In genomic region chr11:76859708-76860233, GRCh38 we compare ENCODE assay signal across 9 cellular contexts. TPM values are rescaled to one million over a fixed set of nuclear protein-coding genes. Genes with fewer than 3 reads are reported as not detected.
DNase-seq lines count a peak whose midpoint lies in the region; ATAC-seq, FAIRE-seq and TF ChIP-seq lines count a peak whose summit lies in the region.
"Had no signal": no experiment of that assay in that cellular context is flagged by ENCODE, and none has a peak within 500 bp of the region (broad histone marks: within the 10 kb centered on the region; RNA-seq: fewer than 3 reads in every experiment).

No MANE protein-coding gene starts in this region.

- FAIRE-seq in H1 (lab: Jason Lieb, UNC), result no peak
- FAIRE-seq: G401.6 had no signal

- H3K56ac ChIP-seq in H1 (replicated peaks; ENCODE audit: insufficient read length, low read depth, low read length), result no peak overlapping the region

- H3K36me3 ChIP-seq in NT2/D1 (ENCODE audit: insufficient read depth, insufficient read length, low read length) (no peaks in the 10 kb centered on the region), H1 (ENCODE audit: control insufficient read depth in 2 of 4, insufficient read depth in 4 of 4, low read length in 3 of 4) (no peaks in the 10 kb centered on the region), parathyroid adenoma (ENCODE audit: control insufficient read depth, insufficient read depth, low read length) (no peaks in the 10 kb centered on the region)

- peak overlapping the region in 1 of 2 experiments; percentile 79; a peak in 1 of 4 replicates for H3K4me2 ChIP-seq in H1 (ENCODE audit: insufficient read depth in 1 of 2, low read depth in 2 of 2, low read length in 2 of 2)
- H3K4me2 ChIP-seq in parathyroid adenoma (ENCODE audit: low read length), result no peak overlapping the region

- no peak overlapping the region for H3K23ac ChIP-seq in H1 (ENCODE audit: insufficient read length)

- H3K4me1 Mint-ChIP-seq in CD4-positive, alpha-beta T cell (ENCODE audit: low read depth), result peaks cover 28% of the 10 kb centered on the region

- H3K27ac Mint-ChIP-seq in CD4-positive, alpha-beta T cell, result peak overlapping the region; percentile 67

- no peak overlapping the region; the same call in 1 of the 2 replicates for H2BK5ac ChIP-seq in H1 (ENCODE audit: low read depth, low read length)

- H3K27ac ChIP-seq in CD4-positive, alpha-beta T cell (ENCODE audit: low read depth, low read length), result no peak overlapping the region
- H3K27ac ChIP-seq in H1 (ENCODE audit: low read depth, low read length) (no peak overlapping the region), parathyroid adenoma (peak overlapping the region; percentile 69)

- peaks cover 2% of the 10 kb centered on the region in 2 experiments for H4K20me1 ChIP-seq in H1 (replicated peaks in 1 of 2; ENCODE audit: control insufficient read depth in 1 of 2, insufficient read depth in 2 of 2, low read length in 2 of 2)

- intact Hi-C loops in CD4-positive, alpha-beta T cell (cut with DNase I, micrococcal nuclease), result loop anchor here in 1 of 2 experiments (5.0 to 10.0 kb wide), 3 partner anchors 188 to 778 kb away; partner anchors contain the start of genes CLNS1A and EMSY

- no peak for TF ChIP-seq RAD21 in H1 (IDR thresholded peaks at IDR 0.05 in 1 of 2, conservative IDR thresholded peaks at IDR 0.05 in 1 of 2; ENCODE audit: low read depth in 2 of 2, low read length in 2 of 2)

- peaks cover 6% of the 10 kb centered on the region for H3K23me2 ChIP-seq in H1 (ENCODE audit: low read depth, low read length)

- H3K36me3 Mint-ChIP-seq in CD4-positive, alpha-beta T cell (ENCODE audit: low read depth), result no peaks in the 10 kb centered on the region

- peak overlapping the region; percentile 73; the same call in 1 of the 2 replicates for H2BK12ac ChIP-seq in H1 (ENCODE audit: low read depth, low read length)

- DNase-seq in CD4-positive, alpha-beta T cell, result no peak
- DNase-seq in NT2/D1 (ENCODE audit: low read depth, low spot score) (no peak), H1 (ENCODE audit: low read depth in 1 of 2, low spot score in 2 of 2) (no peak), CD1c-positive myeloid dendritic cell (ENCODE audit: extremely low spot score) (no peak), DMS114 treated with DMSO at 0.1 percent for 48 hours (lab: John Stamatoyannopoulos, UW; ENCODE audit: unreplicated experiment) (no peak)

- H4K5ac ChIP-seq in H1 (ENCODE audit: insufficient read length, low read depth, low read length), result no peak overlapping the region

- no peak overlapping the region; the same call in 1 of the 2 replicates for H4K8ac ChIP-seq in H1 (ENCODE audit: extremely low read depth, insufficient read depth, low read length)

- H3K14ac ChIP-seq in H1 (ENCODE audit: insufficient read length), result no peak overlapping the region

- TF ChIP-seq POLR2A in H1 (IDR thresholded peaks at IDR 0.05; ENCODE audit: control extremely low read depth in 1 of 2, low read depth in 2 of 2, low read length in 2 of 2), result no peak

- TF ChIP-seq CTCF in CD4-positive, alpha-beta T cell (IDR thresholded peaks at IDR 0.05), result no peak
- TF ChIP-seq CTCF in H1 (IDR thresholded peaks at IDR 0.05; ENCODE audit: control extremely low read depth in 1 of 3, insufficient read depth in 1 of 3, low read depth in 1 of 3, low read length in 3 of 3) (no peak), parathyroid adenoma (IDR thresholded peaks at IDR 0.05) (no peak)

- no peak overlapping the region for H2BK120ac ChIP-seq in H1 (replicated peaks; ENCODE audit: low read depth, low read length)

- no peaks in the 10 kb centered on the region for H3K9me3 Mint-ChIP-seq in CD4-positive, alpha-beta T cell

- H4K91ac ChIP-seq in H1 (replicated peaks; ENCODE audit: insufficient read length, low read length), result peak overlapping the region; percentile 72

- peak overlapping the region; percentile 93 for H2AFZ ChIP-seq in H1 (ENCODE audit: low read length)
- peak overlapping the region; percentile 91 for H2AFZ ChIP-seq in parathyroid adenoma

- peaks cover 0 to 15% of the 10 kb centered on the region in 2 experiments; a peak in 2 of 4 replicates for H3K79me2 ChIP-seq in H1 (ENCODE audit: control insufficient read depth in 1 of 2, insufficient read depth in 2 of 2, low read length in 2 of 2)
- H3K79me2 ChIP-seq in parathyroid adenoma, result no peaks in the 10 kb centered on the region

- H3K79me1 ChIP-seq in H1 (ENCODE audit: low read depth, low read length), result no peaks in the 10 kb centered on the region

- WGBS in H1 (ENCODE audit: extremely low coverage in 1 of 2, insufficient coverage in 1 of 2, insufficient read length in 1 of 2, insufficient replicate concordance in 2 of 2, low coverage in 1 of 2, low lambda C conversion rate in 2 of 2, missing lambda C conversion rate in 1 of 2), 2 experiments, result 93% methylated on average over 14 of the region's 14 CpGs; no CpG with 5 or more reads in 1 of the 2 experiments

- H3K4ac ChIP-seq in H1 (replicated peaks; ENCODE audit: insufficient read length, low read depth, low read length), result no peak overlapping the region

- peak overlapping the region; percentile 26 for H3K9ac ChIP-seq in NT2/D1 (ENCODE audit: insufficient read length, low read depth)
- no peak overlapping the region for H3K9ac ChIP-seq in H1 (replicated peaks in 1 of 4; ENCODE audit: extremely low read depth in 1 of 4, low read depth in 3 of 4, low read length in 3 of 4)
- no peak overlapping the region for H3K9ac ChIP-seq in parathyroid adenoma

- H2BK15ac ChIP-seq in H1 (ENCODE audit: low read length), result no peak overlapping the region

- H2AK5ac ChIP-seq in H1 (ENCODE audit: low read depth, low read length), result no peak overlapping the region

- H3K4me1 ChIP-seq in NT2/D1 (ENCODE audit: insufficient read depth, insufficient read length) (no peaks in the 10 kb centered on the region), H1 (replicated peaks in 1 of 4; ENCODE audit: control insufficient read depth in 3 of 4, insufficient read depth in 4 of 4, low read length in 3 of 4) (peaks cover 2 to 13% (median 6%) of the 10 kb centered on the region in 4 experiments; a peak in 6 of 7 replicates), parathyroid adenoma (peaks cover 7% of the 10 kb centered on the region)

- POLR2A ChIA-PET in CD4-positive, alpha-beta T cell (lab: Charles Lee), result no interaction called here
- POLR2A ChIA-PET in H1 (lab: Charles Lee; ENCODE audit: partially characterized antibody), result interaction anchor here (0.9 to 1.7 kb wide), 2 partner anchors 10 to 77 kb away, joined by 3 to 4 read pairs; partner anchors contain the start of gene TSKU

- no peak overlapping the region; the same call in 1 of the 2 replicates for H3K18ac ChIP-seq in H1 (ENCODE audit: extremely low read depth, low read length)

- no peak overlapping the region for H2BK20ac ChIP-seq in H1 (ENCODE audit: low read length)

- H3K4me3 Mint-ChIP-seq in CD4-positive, alpha-beta T cell, result peak overlapping the region; percentile 88

- H3K27me3 ChIP-seq in CD4-positive, alpha-beta T cell (ENCODE audit: control insufficient read depth, insufficient read depth, low read length), result no peaks in the 10 kb centered on the region
- H3K27me3 ChIP-seq in NT2/D1 (ENCODE audit: insufficient read depth, insufficient read length) (no peaks in the 10 kb centered on the region), H1 (replicated peaks in 1 of 4; ENCODE audit: control insufficient read depth in 3 of 4, extremely low read depth in 1 of 4, insufficient read depth in 3 of 4, low read length in 3 of 4) (no peaks in the 10 kb centered on the region), parathyroid adenoma (ENCODE audit: control insufficient read depth, insufficient read depth, low read length) (no peaks in the 10 kb centered on the region)

- CTCF ChIA-PET in CD4-positive, alpha-beta T cell (lab: Charles Lee), result no interaction called here
- CTCF ChIA-PET in H1 (lab: Charles Lee; ENCODE audit: partially characterized antibody), result interaction anchor here (0.6 to 1.6 kb wide), 10 partner anchors 21 to 186 kb away, joined by 3 to 7 read pairs (median 4); no protein-coding TSS in a partner anchor

- no peak for ATAC-seq in CD4-positive, alpha-beta T cell (ENCODE audit: poor library complexity)
- ATAC-seq in HG02623 (IDR thresholded peaks at IDR 0.05; ENCODE audit: unreplicated experiment) (no peak), HG02759 (IDR thresholded peaks at IDR 0.05; ENCODE audit: unreplicated experiment) (no peak)

- no peak for TF ChIP-seq EP300 in H1 (IDR thresholded peaks at IDR 0.05; ENCODE audit: borderline replicate concordance in 1 of 2, low read depth in 2 of 2, low read length in 2 of 2)

- H3K27me3 Mint-ChIP-seq in CD4-positive, alpha-beta T cell, result no peaks in the 10 kb centered on the region

- H3K9me3 ChIP-seq in CD4-positive, alpha-beta T cell (ENCODE audit: control insufficient read depth, low read length), result no peaks in the 10 kb centered on the region
- H3K9me3 ChIP-seq in NT2/D1 (ENCODE audit: insufficient read depth, low read length), result no peaks in the 10 kb centered on the region
- H3K9me3 ChIP-seq in H1 (ENCODE audit: insufficient read depth in 2 of 2, low read depth in 1 of 2, low read length in 1 of 2), result no peaks in the 10 kb centered on the region
- H3K9me3 ChIP-seq in parathyroid adenoma (ENCODE audit: control insufficient read depth, low read length), result no peaks in the 10 kb centered on the region

- H3K4me3 ChIP-seq in NT2/D1 (ENCODE audit: insufficient read length, low read depth) (no peak overlapping the region), H1 (ENCODE audit: extremely low read depth in 1 of 4, insufficient read depth in 2 of 4, low read depth in 3 of 4, low read length in 4 of 4) (0 out of 8 replicates have a peak overlapping the region, but pooled peaks of 1 of the 4 experiments have one; percentile 4), parathyroid adenoma (ENCODE audit: low read depth, low read length) (no peak overlapping the region)

TF ChIP-seq in H1, 55 proteins besides CTCF, POLR2A, EP300 and RAD21 (continues in another document):
- TF ChIP-seq TAF7 (optimal IDR thresholded peaks at IDR 0.05; ENCODE audit: borderline replicate concordance, low read depth, low read length) (no peak), CHD1 (IDR thresholded peaks at IDR 0.05; ENCODE audit: low read depth, low read length) (no peak), CREB1 (IDR thresholded peaks at IDR 0.05) (no peak), SIRT6 (IDR thresholded peaks at IDR 0.05; ENCODE audit: low read length) (no peak), JUN (IDR thresholded peaks at IDR 0.05; ENCODE audit: low read depth, low read length) (no peak), PHF8 (conservative IDR thresholded peaks at IDR 0.05; ENCODE audit: low read depth, low read length) (no peak)

RNA-seq across cellular contexts. Expression of gene ACER3, which starts 0.9 kb away (rescaled TPM):
- 1 to 10 TPM; 6.4 to 7.0 TPM for total RNA-seq in CD4-positive, alpha-beta T cell
- total RNA-seq in H1 (2021; fragmentation: NEBNext Ultra II Directional; extraction: Animal tissue kit (Norgen Biotek cat#: 25700)), result 16.2 and 17.1 TPM in 2 replicates
- polyA plus RNA-seq in H1 (2011; rRNA removed), result 3.5 and 5.7 TPM in 2 replicates
- polyA plus RNA-seq in H1 (2011; cell fraction: cytosol; rRNA removed), result 6.6 TPM
- 5.5 TPM for polyA plus RNA-seq in H1 (2011; cell fraction: nucleus; rRNA removed)
- 6.8 to 10.6 TPM (median 7.7 TPM) in 4 replicates for polyA plus RNA-seq in H1 (2012, experiment 1 of 2)
- 1.5 TPM for polyA plus RNA-seq in H1 (2012, experiment 2 of 2)
- polyA plus RNA-seq in H1 (2013, experiment 1 of 2), result 8.1 TPM
- polyA plus RNA-seq in H1 (2013, experiment 2 of 2), result 9.6 TPM
- polyA minus RNA-seq in H1 (2011; rRNA and poly(A)+ RNA removed), result 16.1 and 22.3 TPM in 2 replicates
- 10.6 TPM for polyA minus RNA-seq in H1 (2011; cell fraction: cytosol; rRNA and poly(A)+ RNA removed)
- 19.4 TPM for polyA minus RNA-seq in H1 (2011; cell fraction: nucleus; rRNA and poly(A)+ RNA removed)
